ENCODE assay signal across 11 cellular contexts in genomic region chr18:51077217-51077616, GRCh38. TPM values are rescaled to one million over a fixed set of nuclear protein-coding genes. Genes with fewer than 3 reads are reported as not detected.
DNase-seq lines count a peak whose midpoint lies in the region; ATAC-seq and TF ChIP-seq lines count a peak whose summit lies in the region.
"Had no signal": no experiment of that assay in that cellular context is flagged by ENCODE, and none has a peak within 500 bp of the region (broad histone marks: within the 10 kb centered on the region; RNA-seq: fewer than 3 reads in every experiment).

No MANE protein-coding gene starts in this region.

- H3K27me3 ChIP-seq in prostate gland (replicated peaks; ENCODE audit: insufficient read depth), result no peaks in the 10 kb centered on the region

- no peak overlapping the region for H3K27ac ChIP-seq in prostate gland

- peak; percentile 64 for ATAC-seq in GM21526 (IDR thresholded peaks at IDR 0.05; ENCODE audit: low FRiP score, unreplicated experiment)
- ATAC-seq in HG03196 (IDR thresholded peaks at IDR 0.05; ENCODE audit: unreplicated experiment), result peak; percentile 60
- ATAC-seq in GM19328 (IDR thresholded peaks at IDR 0.05; ENCODE audit: unreplicated experiment), result no peak
- ATAC-seq: effector memory CD8-positive, alpha-beta T cell had no signal

- TF ChIP-seq POLR2A in prostate gland (IDR thresholded peaks at IDR 0.05), result no peak

- H3K36me3 Mint-ChIP-seq in chondrocyte (ENCODE audit: low read depth), result peaks cover 19% of the 10 kb centered on the region

- H3K27ac Mint-ChIP-seq in chondrocyte (ENCODE audit: unreplicated experiment), result peak overlapping the region; percentile 64

- H3K9me3 ChIP-seq in prostate gland, result no peaks in the 10 kb centered on the region

- H3K4me3 Mint-ChIP-seq in chondrocyte (ENCODE audit: unreplicated experiment), result no peak overlapping the region
- H3K4me3 Mint-ChIP-seq: CD4-positive, CD25-positive, alpha-beta regulatory T cell; effector memory CD8-positive, alpha-beta T cell; immature natural killer cell had no signal

- intact Hi-C loops in prostate gland (cut with DNase I), result no loop called here

- no peaks in the 10 kb centered on the region for H3K4me1 ChIP-seq in prostate gland (replicated peaks)

- H3K36me3 ChIP-seq in prostate gland, result no peaks in the 10 kb centered on the region

- H3K4me1 Mint-ChIP-seq in chondrocyte (ENCODE audit: low read depth), result peaks cover 29% of the 10 kb centered on the region

- TF ChIP-seq CTCF in GM12865 (IDR thresholded peaks at IDR 0.05; ENCODE audit: insufficient read depth, low read depth, low read length, missing control alignments), result no peak
- TF ChIP-seq CTCF in chondrocyte (IDR thresholded peaks at IDR 0.05), result no peak
- TF ChIP-seq CTCF in prostate gland (IDR thresholded peaks at IDR 0.05), result no peak

- 47% methylated on average over 2 of the region's 2 CpGs for WGBS in prostate gland

- H3K9me3 Mint-ChIP-seq in chondrocyte (ENCODE audit: low read depth), result no peaks in the 10 kb centered on the region
- H3K9me3 Mint-ChIP-seq: CD4-positive, CD25-positive, alpha-beta regulatory T cell; effector memory CD8-positive, alpha-beta T cell; immature natural killer cell had no signal

- DNase-seq in GM12865 (ENCODE audit: low read depth), result peak; percentile 38
- DNase-seq in chondrocyte (ENCODE audit: low spot score), result no peak
- DNase-seq in T-helper 2 cell, result no peak
- DNase-seq in activated T-cell treated with anti-CD3 and anti-CD28 coated beads for 4 hours, result no peak
- no peak for DNase-seq in prostate gland (ENCODE audit: low spot score)
- DNase-seq: CD4-positive, CD25-positive, alpha-beta regulatory T cell; effector memory CD8-positive, alpha-beta T cell; immature natural killer cell had no signal

- H3K4me3 ChIP-seq in GM12865 (ENCODE audit: low read depth, low read length) (no peak overlapping the region), prostate gland (no peak overlapping the region)

- H3K27me3 Mint-ChIP-seq in chondrocyte (ENCODE audit: low read depth), result no peaks in the 10 kb centered on the region
- H3K27me3 Mint-ChIP-seq: CD4-positive, CD25-positive, alpha-beta regulatory T cell; effector memory CD8-positive, alpha-beta T cell had no signal

RNA-seq across cellular contexts. Expression of gene SMAD4, which starts 47.2 kb away (rescaled TPM):
- total RNA-seq in chondrocyte, result 106 to 119 TPM (median 113 TPM) in 3 replicates
- total RNA-seq in prostate gland, result 100 to 1,000 TPM; 214 to 225 TPM
